In the genomic region with DNA sequence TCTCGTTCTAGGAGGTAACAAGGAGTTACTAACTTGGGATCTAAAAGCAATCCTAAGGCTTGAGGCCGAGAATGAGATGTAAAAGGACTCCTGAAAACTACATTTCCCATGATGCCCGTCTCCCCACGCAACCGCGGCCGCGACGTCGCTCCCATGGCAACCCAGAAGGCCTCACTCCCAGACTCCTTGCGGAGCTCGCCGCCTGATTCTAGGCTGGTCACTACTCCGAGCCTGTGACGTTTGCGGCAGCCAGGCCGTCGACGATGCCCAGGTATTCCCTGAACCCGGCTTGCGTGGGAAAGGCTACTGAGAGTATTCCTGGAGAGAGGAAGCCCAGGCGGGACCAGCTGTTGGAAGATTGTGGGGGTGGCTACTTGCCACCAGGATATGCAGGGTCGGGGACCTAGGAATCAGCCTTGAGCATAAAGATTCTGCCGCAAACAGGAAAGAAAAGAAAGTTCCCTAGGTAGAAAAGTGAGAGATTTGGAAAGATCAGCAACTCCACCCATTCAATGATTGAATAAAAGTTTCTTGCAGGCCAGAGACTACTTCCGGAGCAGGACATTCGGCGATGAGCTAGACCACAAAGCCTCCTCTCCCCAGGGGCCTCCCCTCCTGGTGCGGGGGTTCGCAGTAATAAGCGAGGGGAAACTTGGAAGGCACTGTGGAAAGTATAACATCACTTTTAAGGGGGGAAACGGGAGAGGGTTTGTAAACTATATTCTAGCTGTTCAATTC, we compare ENCODE assay signal across 8 cellular contexts. TPM values are rescaled to one million over a fixed set of nuclear protein-coding genes. Genes with fewer than 3 reads are reported as not detected.
DNase-seq lines count a peak whose midpoint lies in the region; ATAC-seq lines count a peak whose summit lies in the region.

A gene (plus strand): TSS at position 164 of the 738 bp plus-strand sequence. CDS start 100 bp downstream, at position 264.

- H3K4me3 ChIP-seq in NT2/D1 (ENCODE audit: insufficient read length, low read depth) (peak within 1 kb of the TSS; percentile 63), mesodermal cell (ENCODE audit: extremely low read depth, insufficient read depth, low read length, poor library complexity, severe bottlenecking) (peak within 1 kb of the TSS; percentile 65)

- H3K9me3 ChIP-seq in NT2/D1 (ENCODE audit: insufficient read depth, low read length) (no peaks in the 10 kb centered on the region), mesodermal cell (ENCODE audit: control insufficient read depth, low read length) (no peaks in the 10 kb centered on the region)

- H3K36me3 ChIP-seq in NT2/D1 (ENCODE audit: insufficient read depth, insufficient read length, low read length) (peaks cover 6% of the 10 kb centered on the region), mesodermal cell (ENCODE audit: control insufficient read depth, insufficient read depth, low read length) (no peaks in the 10 kb centered on the region)

- peak within 1 kb of the TSS; percentile 79 for H3K27ac ChIP-seq in mesodermal cell (ENCODE audit: low read depth, low read length, severe bottlenecking)

- H3K9ac ChIP-seq in NT2/D1 (ENCODE audit: insufficient read length, low read depth) = peak within 1 kb of the TSS; percentile 70

- 0 to 1% methylated on average over 20 to 23 of the region's 31 CpGs for WGBS in mesodermal cell (ENCODE audit: insufficient coverage in 2 of 2), 2 experiments

- no peaks in the 10 kb centered on the region for H3K27me3 ChIP-seq in NT2/D1 (ENCODE audit: insufficient read depth, insufficient read length)

- H3K4me1 ChIP-seq in NT2/D1 (ENCODE audit: insufficient read depth, insufficient read length) (no peaks in the 10 kb centered on the region), mesodermal cell (ENCODE audit: control insufficient read depth, insufficient read depth, low read length, poor library complexity, severe bottlenecking) (peaks cover 4% of the 10 kb centered on the region)

- peak; percentile 91 for DNase-seq in COLO668 (lab: John Stamatoyannopoulos, UW; ENCODE audit: unreplicated experiment)
- DNase-seq in HT1080 (ENCODE audit: low read depth) = peak; percentile 90
- peak; percentile 83 for DNase-seq in NT2/D1 (ENCODE audit: low read depth, low spot score)
- peak; percentile 39 for DNase-seq in activated CD8-positive, alpha-beta memory T cell treated with anti-CD3 and anti-CD28 coated beads, Interleukin-2, amount 50 U/mL, for 1 hour (ENCODE audit: extremely low read depth)
- peak; percentile 53 for DNase-seq in stimulated activated CD8-positive, alpha-beta memory T cell treated with anti-CD3 and anti-CD28 coated beads, Interleukin-15, amount 100 ng/mL, for 24 hours (ENCODE audit: low read depth)

- ATAC-seq in GM21360 (IDR thresholded peaks at IDR 0.05; ENCODE audit: unreplicated experiment) = peak; percentile 93

- in situ Hi-C loops in endometrial microvascular endothelial cells (cut with HindIII; ENCODE audit: inconsistent ontology term, low pct_unique_long_range_greater_than_20kb, low sequenced_read_pairs) = no loop called here

RNA-seq across cellular contexts. Expression of the gene that starts here (rescaled TPM):
- total RNA-seq in HT1080 (2014; rRNA removed; shearing (Covaris generic)) = 4.8 and 7.5 TPM in 2 replicates
- 10.0 and 13.6 TPM in 2 replicates for polyA plus RNA-seq in HT1080 (2015; cell fraction: cytosol; rRNA removed)
- 25.1 and 29.7 TPM in 2 replicates for polyA plus RNA-seq in HT1080 (2015; cell fraction: nucleus; rRNA removed)
- total RNA-seq in endometrial microvascular endothelial cells (ENCODE audit: inconsistent ontology term) = 10.8 TPM
- polyA plus RNA-seq in mesodermal cell (2013, experiment 1 of 2) = 24.1 TPM
- 30.9 TPM for polyA plus RNA-seq in mesodermal cell (2013, experiment 2 of 2)

Comparison
In these comparisons a context has a peak if more than half of its experiments do, and no peak if none do; other contexts are left out.
1. Peak in every context shown above with its lines: DNase-seq, ATAC-seq, H3K4me3 ChIP-seq and H3K27ac ChIP-seq.
2. DNase-seq: peak in every context shown above with its lines; median percentile 91 in COLO668; 90 in HT1080; 83 in NT2/D1; 53 in stimulated activated CD8-positive, alpha-beta memory T cell treated with anti-CD3 and anti-CD28 coated beads, Interleukin-15, amount 100 ng/mL, for 24 hours; 39 in activated CD8-positive, alpha-beta memory T cell treated with anti-CD3 and anti-CD28 coated beads, Interleukin-2, amount 50 U/mL, for 1 hour.